Comparison of ENCODE assay signal across 8 cellular contexts in the genomic region with DNA sequence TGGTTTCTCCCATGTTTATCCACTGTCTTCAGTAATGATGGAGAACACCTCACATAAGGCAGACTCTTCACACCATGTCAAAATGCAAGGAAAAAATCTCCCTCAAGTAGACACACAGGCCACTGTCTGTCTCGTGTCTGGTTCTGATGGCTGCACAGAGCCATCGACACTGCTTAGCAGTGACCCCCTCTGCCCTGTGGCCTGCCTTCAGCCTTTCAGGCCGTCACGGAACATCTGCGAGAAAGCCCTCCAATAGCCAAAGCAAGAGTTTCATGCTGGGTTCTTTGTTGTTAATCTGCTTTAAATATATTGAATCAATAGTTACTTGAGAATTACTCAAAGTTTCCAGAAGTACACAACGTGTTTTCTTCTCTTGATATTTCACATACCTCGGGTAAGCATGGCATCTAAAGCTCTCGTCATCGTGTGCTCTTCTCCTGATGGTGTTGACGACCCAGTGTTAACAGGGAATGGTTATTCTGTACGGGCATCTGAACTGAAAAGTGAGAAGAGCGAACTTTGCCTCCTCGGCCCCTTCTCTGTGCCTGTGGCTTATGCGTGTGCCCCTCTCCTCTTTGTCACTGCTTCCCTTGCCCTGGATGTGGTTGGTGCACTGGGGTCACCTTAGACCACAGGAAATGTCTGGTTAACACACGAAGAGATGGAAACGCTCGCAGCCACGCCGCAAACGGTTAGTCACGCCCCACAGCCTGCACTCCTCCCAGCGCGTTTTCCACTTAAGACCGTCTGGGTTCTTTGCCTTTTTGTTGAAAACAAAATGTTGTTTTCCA. TPM values are rescaled to one million over a fixed set of nuclear protein-coding genes. Genes with fewer than 3 reads are reported as not detected.
DNase-seq lines count a peak whose midpoint lies in the region; FAIRE-seq and TF ChIP-seq lines count a peak whose summit lies in the region.
"Had no signal": no experiment of that assay in that cellular context is flagged by ENCODE, and none has a peak within 500 bp of the region (broad histone marks: within the 10 kb centered on the region; RNA-seq: fewer than 3 reads in every experiment).

No MANE protein-coding gene starts in this region.

- in situ Hi-C loops in brain microvascular endothelial cell (cut with HindIII; ENCODE audit: low pct_ligation_motif_present, low sequenced_read_pairs), result no loop called here

- intact Hi-C loops in tibial artery (cut with DNase I; ENCODE audit: low total_unique reads), result no loop called here

- no peak overlapping the region for H4K91ac ChIP-seq in mesenchymal stem cell (ENCODE audit: low read length)

- H3K27me3 ChIP-seq in small intestine (ENCODE audit: control insufficient read depth in 2 of 2, insufficient read depth in 2 of 2, low read length in 2 of 2) (no peaks in the 10 kb centered on the region), tibial artery (no peaks in the 10 kb centered on the region), mesenchymal stem cell (ENCODE audit: control insufficient read depth in 1 of 2, insufficient read depth in 1 of 2, low read length in 2 of 2) (no peaks in the 10 kb centered on the region), brain microvascular endothelial cell (replicated peaks) (no peaks in the 10 kb centered on the region)

- DNase-seq in T-helper 9 cell (peak; percentile 3), activated T-helper 1 cell treated with Interleukin-2 at 50 U/mL for 16 hours (ENCODE audit: low read depth) (peak; percentile 22), small intestine (peak; percentile 15), tibial artery (no peak), mesenchymal stem cell (no peak), brain microvascular endothelial cell (no peak), NCI-H446 treated with DMSO at 0.1 percent for 48 hours (lab: John Stamatoyannopoulos, UW) (no peak)
- DNase-seq: NCI-H1092 had no signal

- H3K9me3 ChIP-seq in small intestine (ENCODE audit: control insufficient read depth, low read depth) (no peaks in the 10 kb centered on the region), tibial artery (no peaks in the 10 kb centered on the region), mesenchymal stem cell (ENCODE audit: control insufficient read depth, low read length) (no peaks in the 10 kb centered on the region)

- H3K4me3 ChIP-seq in small intestine (ENCODE audit: low read depth in 1 of 2, low read length in 2 of 2), result no peak overlapping the region
- no peak overlapping the region for H3K4me3 ChIP-seq in tibial artery
- H3K4me3 ChIP-seq in mesenchymal stem cell (ENCODE audit: insufficient read depth in 1 of 2, low read depth in 1 of 2, low read length in 2 of 2), result no peak overlapping the region
- no peak overlapping the region for H3K4me3 ChIP-seq in brain microvascular endothelial cell (ENCODE audit: low read depth, low read length)

- H3K14ac ChIP-seq in mesenchymal stem cell (ENCODE audit: low read length in 2 of 2), result no peak overlapping the region

- peaks cover 11 to 14% of the 10 kb centered on the region in 2 donors for H3K36me3 ChIP-seq in small intestine (ENCODE audit: control insufficient read depth in 2 of 2, insufficient read depth in 2 of 2, low read length in 2 of 2)
- peaks cover 8 to 59% (median 23%) of the 10 kb centered on the region in 3 donors for H3K36me3 ChIP-seq in tibial artery
- H3K36me3 ChIP-seq in mesenchymal stem cell (ENCODE audit: control insufficient read depth in 1 of 2, insufficient read depth in 2 of 2, low read depth in 1 of 2, low read length in 2 of 2), result peaks cover 32 to 86% of the 10 kb centered on the region in 2 experiments
- peaks cover 31% of the 10 kb centered on the region for H3K36me3 ChIP-seq in brain microvascular endothelial cell (replicated peaks)

- peaks cover 24% of the 10 kb centered on the region for H3K79me1 ChIP-seq in mesenchymal stem cell (replicated peaks; ENCODE audit: low read length, poor library complexity, severe bottlenecking)

- H3K4me2 ChIP-seq in mesenchymal stem cell (ENCODE audit: low read length, poor library complexity, severe bottlenecking), result no peak overlapping the region

- H2AK5ac ChIP-seq in mesenchymal stem cell (ENCODE audit: low read length, severe bottlenecking), result no peak overlapping the region

- H3K27ac ChIP-seq in small intestine (ENCODE audit: low read depth in 1 of 2, low read length in 1 of 2) (no peak overlapping the region), tibial artery (peak overlapping the region; percentile 59 to 66), mesenchymal stem cell (ENCODE audit: low read length, poor library complexity, severe bottlenecking) (no peak overlapping the region), brain microvascular endothelial cell (no peak overlapping the region)

- WGBS in small intestine, 3 donors, result 72 to 87% (median 80%) methylated on average over 24 of the region's 24 CpGs
- WGBS in mesenchymal stem cell, result 95% methylated on average over 23 of the region's 24 CpGs

- no peak for FAIRE-seq in small intestine (lab: Jason Lieb, UNC)

- H2AFZ ChIP-seq in mesenchymal stem cell (ENCODE audit: low read depth, low read length), result no peak overlapping the region

- H2BK15ac ChIP-seq in mesenchymal stem cell (ENCODE audit: low read depth, poor library complexity, severe bottlenecking), result no peak overlapping the region

- H2BK12ac ChIP-seq in mesenchymal stem cell (ENCODE audit: low read length in 2 of 2), result no peak overlapping the region

- H3K4me1 ChIP-seq in small intestine (ENCODE audit: control insufficient read depth in 2 of 2, insufficient read depth in 1 of 2, low read depth in 1 of 2, low read length in 1 of 2), result no peaks in the 10 kb centered on the region
- peaks cover 0 to 35% (median 15%) of the 10 kb centered on the region in 4 donors for H3K4me1 ChIP-seq in tibial artery
- H3K4me1 ChIP-seq in mesenchymal stem cell (ENCODE audit: control insufficient read depth, insufficient read depth, low read depth, low read length), result peaks cover 7% of the 10 kb centered on the region

- no peak overlapping the region for H2BK120ac ChIP-seq in mesenchymal stem cell (ENCODE audit: low read depth, low read length)

- H3K23ac ChIP-seq in mesenchymal stem cell (ENCODE audit: low read length in 2 of 2), result no peak overlapping the region

- no peak overlapping the region for H4K8ac ChIP-seq in mesenchymal stem cell (ENCODE audit: low read length)

- H3K18ac ChIP-seq in mesenchymal stem cell (ENCODE audit: low read depth in 1 of 2, low read length in 2 of 2), result no peak overlapping the region

- no peak overlapping the region for H2BK5ac ChIP-seq in mesenchymal stem cell (ENCODE audit: low read depth, low read length, poor library complexity, severe bottlenecking)

- H3K4ac ChIP-seq in mesenchymal stem cell (ENCODE audit: low read depth in 1 of 2, low read length in 2 of 2), result no peak overlapping the region

- no peak overlapping the region for H3K9ac ChIP-seq in mesenchymal stem cell (ENCODE audit: low read length)

- TF ChIP-seq CTCF in tibial artery (IDR thresholded peaks at IDR 0.05) (no peak), brain microvascular endothelial cell (IDR thresholded peaks at IDR 0.05; ENCODE audit: low read depth, low read length, missing control alignments) (no peak)

RNA-seq across cellular contexts. Expression of a gene that starts 33.4 kb away (rescaled TPM):
- 100 to 1,000 TPM; 101 to 124 (median 121) TPM for polyA plus RNA-seq in small intestine
- 258 TPM for polyA plus RNA-seq in mesenchymal stem cell (2013, experiment 1 of 2)
- polyA plus RNA-seq in mesenchymal stem cell (2013, experiment 2 of 2), result 243 TPM

Comparison
In these comparisons a context has a peak if more than half of its experiments do, and no peak if none do; other contexts are left out.
1. DNase-seq: peak in T-helper 9 cell (single experiment), activated T-helper 1 cell treated with Interleukin-2 at 50 U/mL for 16 hours (single experiment) and small intestine (single experiment); none in tibial artery (0 of 2), mesenchymal stem cell (single experiment), brain microvascular endothelial cell (single experiment) and NCI-H446 treated with DMSO at 0.1 percent for 48 hours (single experiment).
2. H3K27ac ChIP-seq: peak in tibial artery (2 of 2); none in small intestine (0 of 2), mesenchymal stem cell (single experiment) and brain microvascular endothelial cell (single experiment).